ENCODE assay signal across 26 cellular contexts in genomic region chr4:36206586-36206985, GRCh38. TPM values are rescaled to one million over a fixed set of nuclear protein-coding genes. Genes with fewer than 3 reads are reported as not detected.
A peak's percentile ranks its signal among the peaks of the same experiment; 100 is the strongest.
DNase-seq lines count a peak whose midpoint lies in the region; ATAC-seq, FAIRE-seq and TF ChIP-seq lines count a peak whose summit lies in the region.
"Had no signal": no experiment of that assay in that cellular context is flagged by ENCODE, and none has a peak within 500 bp of the region (broad histone marks: within the 10 kb centered on the region; RNA-seq: fewer than 3 reads in every experiment).

No MANE protein-coding gene starts in this region.

- no peaks in the 10 kb centered on the region for H3K27me3 Mint-ChIP-seq in Caco-2 (ENCODE audit: insufficient read depth, unreplicated experiment)
- H3K27me3 Mint-ChIP-seq in immature natural killer cell (ENCODE audit: low read depth in 3 of 3): peaks cover 0 to 2% (median 0%) of the 10 kb centered on the region in 3 donors

- H3K4me3 ChIP-seq in Caco-2 (ENCODE audit: low read depth, low read length): no peak overlapping the region
- H3K4me3 ChIP-seq: A549, HAP-1, MG63, SJSA1 had no signal

- H3K27ac ChIP-seq in caudate nucleus (ENCODE audit: low read depth, low read length) (peak overlapping the region; percentile 96), substantia nigra (ENCODE audit: low read depth, low read length, poor library complexity, severe bottlenecking) (peak overlapping the region; percentile 83)
- H3K27ac ChIP-seq: A549, SJSA1 had no signal

- H3K36me3 ChIP-seq in Caco-2 (ENCODE audit: control insufficient read depth, insufficient read depth, low read length): no peaks in the 10 kb centered on the region
- H3K36me3 ChIP-seq: HAP-1, MG63, SJSA1 had no signal

- no peak for TF ChIP-seq CTCF in Caco-2 (IDR thresholded peaks at IDR 0.05; ENCODE audit: insufficient read depth in 1 of 2, low read depth in 1 of 2, low read length in 1 of 2, severe bottlenecking in 1 of 2, unreplicated experiment in 1 of 2)

- no peaks in the 10 kb centered on the region for H3K36me3 Mint-ChIP-seq in Caco-2 (ENCODE audit: insufficient read depth, unreplicated experiment)
- peaks cover 24 to 57% (median 41%) of the 10 kb centered on the region in 3 donors for H3K36me3 Mint-ChIP-seq in immature natural killer cell

- FAIRE-seq in frontal cortex (lab: Jason Lieb, UNC): no peak
- FAIRE-seq: A549 had no signal

- no peaks in the 10 kb centered on the region for H3K4me1 ChIP-seq in Caco-2
- H3K4me1 ChIP-seq: A549, SJSA1 had no signal

- POLR2A ChIA-PET in Caco-2 (lab: Charles Lee): no interaction called here

- H3K4me1 Mint-ChIP-seq in Caco-2 (ENCODE audit: low read depth, unreplicated experiment): no peaks in the 10 kb centered on the region
- peaks cover 57 to 96% of the 10 kb centered on the region in 2 donors for H3K4me1 Mint-ChIP-seq in immature natural killer cell

- ATAC-seq in HG03025 (IDR thresholded peaks at IDR 0.05; ENCODE audit: low FRiP score, unreplicated experiment): no peak
- no peak for ATAC-seq in stimulated activated naive CD8-positive, alpha-beta T cell treated with anti-CD3 and anti-CD28 coated beads, Interleukin-15, Interleukin-2, amounts not matched to agents 100 U/mL and 50 U/mL, for 24 hours
- ATAC-seq: A549 had no signal

- intact Hi-C loops in Caco-2 (cut with micrococcal nuclease; ENCODE audit: unreplicated experiment): no loop called here

- H3K27me3 ChIP-seq in Caco-2 (replicated peaks; ENCODE audit: control insufficient read depth, insufficient read depth, low read length): no peaks in the 10 kb centered on the region
- H3K27me3 ChIP-seq: MG63, SJSA1 had no signal

- CTCF ChIA-PET in Caco-2 (lab: Charles Lee): no interaction called here

- no peaks in the 10 kb centered on the region for H3K9me3 ChIP-seq in Caco-2
- H3K9me3 ChIP-seq: A549, HAP-1, MG63, SJSA1 had no signal

- no TSS peak for BruUV-seq in Caco-2 (replicated peaks; lab: Mats Ljungman, UMichigan)

- H3K9me3 Mint-ChIP-seq in Caco-2 (ENCODE audit: unreplicated experiment) (no peaks in the 10 kb centered on the region), immature natural killer cell (no peaks in the 10 kb centered on the region)
- H3K9me3 Mint-ChIP-seq: CD14-positive monocyte had no signal

- H3K27ac Mint-ChIP-seq in Caco-2 (ENCODE audit: unreplicated experiment) (peak overlapping the region; percentile 33), immature natural killer cell (peak overlapping the region; percentile 2 to 73 (median 30))
- H3K27ac Mint-ChIP-seq: HFFc6 had no signal

- DNase-seq in Caco-2: no peak
- DNase-seq in caudate nucleus (lab: John Stamatoyannopoulos, UW): peak in 2 of 61 donors; percentile 35 to 45
- DNase-seq in immature natural killer cell: no peak
- no peak for DNase-seq in substantia nigra (lab: John Stamatoyannopoulos, UW)
- no peak for DNase-seq in activated gamma-delta T cell (lab: John Stamatoyannopoulos, UW)
- no peak for DNase-seq in frontal cortex (ENCODE audit: low spot score in 2 of 2)
- DNase-seq in stimulated activated naive CD8-positive, alpha-beta T cell treated with anti-CD3 and anti-CD28 coated beads, Interleukin-15, Interleukin-2, amounts not matched to agents 100 U/mL and 50 U/mL, for 24 hours: no peak
- DNase-seq: DMS53, GOT3, HFFc6, IMR-90, KG1, MG63, NCI-H1105 treated with DMSO at 0.1 percent for 48 hours, NCI-H1930, NCI-H2107, NCI-H2227 treated with DMSO at 0.1 percent for 48 hours, NCI-H69, Right ventricle myocardium superior, RPMI8226 had no signal

- no peak overlapping the region for H3K4me3 Mint-ChIP-seq in Caco-2 (ENCODE audit: unreplicated experiment)
- H3K4me3 Mint-ChIP-seq in immature natural killer cell: no peak overlapping the region
- H3K4me3 Mint-ChIP-seq: CD14-positive monocyte, HFFc6 had no signal

RNA-seq across cellular contexts. Expression of gene ARAP2, which starts 37.7 kb away (rescaled TPM):
- total RNA-seq in Caco-2 (2022) (3.9 TPM in 2 replicates), frontal cortex (57.1 TPM)
- 10 to 100 TPM; 34.7 to 62.7 (median 38.9) TPM for polyA plus RNA-seq in immature natural killer cell
- total RNA-seq: G401, HFFc6 had no signal

Comparison
In these comparisons a context has a peak if more than half of its experiments do, and no peak if none do; other contexts are left out.
1. RNA of gene ARAP2, which starts 37.7 kb away (total RNA-seq): 57.1 TPM in frontal cortex (single experiment); 3.9 TPM in Caco-2; every median in the first group is over 10 times any median in the second.